23 cellular contexts compared by ENCODE assay signal in genomic region chr14:89342049-89342448, GRCh38.
DNase-seq lines count a peak whose midpoint lies in the region; ATAC-seq and TF ChIP-seq lines count a peak whose summit lies in the region.
"Had no signal": no experiment of that assay in that cellular context is flagged by ENCODE, and none has a peak within 500 bp of the region (broad histone marks: within the 10 kb centered on the region; RNA-seq: fewer than 3 reads in every experiment).

No MANE protein-coding gene starts in this region.

- no peaks in the 10 kb centered on the region for H3K9me3 Mint-ChIP-seq in activated CD4-positive, alpha-beta T cell treated with anti-CD3 and anti-CD28 coated beads for 36 hours (ENCODE audit: low read depth)
- H3K9me3 Mint-ChIP-seq in activated CD4-positive, alpha-beta T cell treated with anti-CD3 and anti-CD28 coated beads, Interleukin-2, amount 10 ng/mL, durations not matched to agents 7 days and 5 days, result peaks cover 2% of the 10 kb centered on the region
- H3K9me3 Mint-ChIP-seq in neural progenitor cell, result peaks cover 10% of the 10 kb centered on the region
- H3K9me3 Mint-ChIP-seq: CD4-positive, alpha-beta T cell; T-helper 1 cell treated with Interleukin-12 subunit alpha and Interleukin-12 subunit beta and Interleukin-4 antibody, amounts not matched to agents 30 μg/mL and 1 μg/mL, for 36 hours had no signal

- H3K9me3 ChIP-seq in OCI-LY3 (ENCODE audit: insufficient read depth, low read length) (no peaks in the 10 kb centered on the region), neural progenitor cell (ENCODE audit: low read depth) (no peaks in the 10 kb centered on the region)
- H3K9me3 ChIP-seq: HAP-1, prostate gland had no signal

- CTCF ChIA-PET in activated CD4-positive, alpha-beta T cell treated with anti-CD3 and anti-CD28 coated beads for 36 hours (lab: Charles Lee), result interaction anchor here (1.0 to 1.8 kb wide), 2 partner anchors 23 to 512 kb away, joined by 3 to 4 read pairs; no protein-coding TSS in a partner anchor
- CTCF ChIA-PET in activated CD4-positive, alpha-beta T cell treated with anti-CD3 and anti-CD28 coated beads, Interleukin-2, amount 10 ng/mL, durations not matched to agents 7 days and 5 days (lab: Charles Lee), result interaction anchor here (0.8 kb wide), 1 partner anchor 164 kb away, joined by 3 read pairs; no protein-coding TSS in a partner anchor

- no peaks in the 10 kb centered on the region for H3K27me3 ChIP-seq in OCI-LY3 (ENCODE audit: low read depth, low read length)
- H3K27me3 ChIP-seq in neural progenitor cell, result no peaks in the 10 kb centered on the region

- intact Hi-C loops in activated CD4-positive, alpha-beta T cell treated with anti-CD3 and anti-CD28 coated beads for 36 hours (cut with DNase I, micrococcal nuclease), result no loop called here

- peak overlapping the region; percentile 66 for H3K4me2 ChIP-seq in OCI-LY3 (ENCODE audit: low read length)
- H3K4me2 ChIP-seq in neural progenitor cell, result peak overlapping the region; percentile 52

- DNase-seq in activated CD4-positive, alpha-beta T cell treated with anti-CD3 and anti-CD28 coated beads for 36 hours, result no peak
- DNase-seq in activated CD4-positive, alpha-beta T cell treated with anti-CD3 and anti-CD28 coated beads, Interleukin-2, amount 10 ng/mL, durations not matched to agents 7 days and 5 days, result no peak
- DNase-seq in neural progenitor cell (ENCODE audit: low spot score), result no peak
- no peak for DNase-seq in NCI-H1092 treated with DMSO at 0.1 percent for 48 hours (lab: John Stamatoyannopoulos, UW)
- no peak for DNase-seq in left lobe of liver (ENCODE audit: low spot score)
- no peak for DNase-seq in hippocampal formation (lab: John Stamatoyannopoulos, UW)
- DNase-seq: 8988T; activated gamma-delta T cell; CD4-positive, alpha-beta T cell; cerebellar nuclear complex; DMS153; glutamatergic neuron; mammary epithelial cell; NCI-H1930; NCI-H526; RPMI8226; stimulated activated CD8-positive, alpha-beta memory T cell treated with anti-CD3 and anti-CD28 coated beads, Interleukin-4, amount 100 ng/mL, for 48 hours; trophoblast cell had no signal

- H3K27ac ChIP-seq in OCI-LY3 (ENCODE audit: low read length), result peak overlapping the region; percentile 32
- H3K27ac ChIP-seq in neural progenitor cell, result peak overlapping the region; percentile 27
- H3K27ac ChIP-seq: prostate gland had no signal

- H3K27ac Mint-ChIP-seq in activated CD4-positive, alpha-beta T cell treated with anti-CD3 and anti-CD28 coated beads for 36 hours, result peak overlapping the region; percentile 41
- no peak overlapping the region for H3K27ac Mint-ChIP-seq in activated CD4-positive, alpha-beta T cell treated with anti-CD3 and anti-CD28 coated beads, Interleukin-2, amount 10 ng/mL, durations not matched to agents 7 days and 5 days
- H3K27ac Mint-ChIP-seq in neural progenitor cell, result no peak overlapping the region
- H3K27ac Mint-ChIP-seq: CD4-positive, alpha-beta T cell; T-helper 1 cell treated with Interleukin-12 subunit alpha and Interleukin-12 subunit beta and Interleukin-4 antibody, amounts not matched to agents 30 μg/mL and 1 μg/mL, for 36 hours had no signal

- H3K36me3 ChIP-seq in OCI-LY3 (replicated peaks; ENCODE audit: low read depth, low read length) (peaks cover 4% of the 10 kb centered on the region), neural progenitor cell (no peaks in the 10 kb centered on the region)
- H3K36me3 ChIP-seq: HAP-1, prostate gland had no signal

- H2AFZ ChIP-seq in OCI-LY3 (ENCODE audit: low read depth, low read length) (no peak overlapping the region), neural progenitor cell (replicated peaks) (no peak overlapping the region)

- H3K36me3 Mint-ChIP-seq in activated CD4-positive, alpha-beta T cell treated with anti-CD3 and anti-CD28 coated beads for 36 hours (ENCODE audit: low read depth), result peaks cover 20% of the 10 kb centered on the region
- peaks cover 36% of the 10 kb centered on the region for H3K36me3 Mint-ChIP-seq in activated CD4-positive, alpha-beta T cell treated with anti-CD3 and anti-CD28 coated beads, Interleukin-2, amount 10 ng/mL, durations not matched to agents 7 days and 5 days (ENCODE audit: low read depth)
- peaks cover 22% of the 10 kb centered on the region for H3K36me3 Mint-ChIP-seq in neural progenitor cell

- H3K27me3 Mint-ChIP-seq in activated CD4-positive, alpha-beta T cell treated with anti-CD3 and anti-CD28 coated beads for 36 hours, result no peaks in the 10 kb centered on the region
- no peaks in the 10 kb centered on the region for H3K27me3 Mint-ChIP-seq in activated CD4-positive, alpha-beta T cell treated with anti-CD3 and anti-CD28 coated beads, Interleukin-2, amount 10 ng/mL, durations not matched to agents 7 days and 5 days
- H3K27me3 Mint-ChIP-seq in neural progenitor cell (ENCODE audit: insufficient read depth, low read depth), result peaks cover 8% of the 10 kb centered on the region
- H3K27me3 Mint-ChIP-seq: CD4-positive, alpha-beta T cell had no signal

- H3K9ac ChIP-seq in OCI-LY3 (ENCODE audit: low read length), result no peak overlapping the region
- no peak overlapping the region for H3K9ac ChIP-seq in neural progenitor cell

- H3K4me3 ChIP-seq in OCI-LY3 (ENCODE audit: low read length) (0 out of 2 replicates have a peak overlapping the region, but pooled peaks have one; percentile 1), neural progenitor cell (no peak overlapping the region)
- H3K4me3 ChIP-seq: HAP-1, prostate gland had no signal

- H3F3A ChIP-seq in neural progenitor cell (ENCODE audit: low read depth), result peaks cover 57% of the 10 kb centered on the region

- H4K20me1 ChIP-seq in OCI-LY3 (ENCODE audit: insufficient read depth, low read length) (peaks cover 9% of the 10 kb centered on the region; the same call in 1 of the 2 replicates), neural progenitor cell (ENCODE audit: low read depth) (peaks cover 6% of the 10 kb centered on the region)

- ATAC-seq in activated CD4-positive, alpha-beta T cell treated with anti-CD3 and anti-CD28 coated beads for 36 hours, result peak; percentile 75
- ATAC-seq in HG02884 (IDR thresholded peaks at IDR 0.05; ENCODE audit: unreplicated experiment) (peak; percentile 61), left lobe of liver (no peak)

- H3K4me1 ChIP-seq in OCI-LY3 (ENCODE audit: low read length) (peaks cover 31% of the 10 kb centered on the region), neural progenitor cell (peaks cover 67% of the 10 kb centered on the region)

- peaks cover 45% of the 10 kb centered on the region for H3K4me1 Mint-ChIP-seq in activated CD4-positive, alpha-beta T cell treated with anti-CD3 and anti-CD28 coated beads for 36 hours
- H3K4me1 Mint-ChIP-seq in activated CD4-positive, alpha-beta T cell treated with anti-CD3 and anti-CD28 coated beads, Interleukin-2, amount 10 ng/mL, durations not matched to agents 7 days and 5 days, result peaks cover 9% of the 10 kb centered on the region
- peaks cover 58% of the 10 kb centered on the region for H3K4me1 Mint-ChIP-seq in neural progenitor cell

- H3K79me2 ChIP-seq in OCI-LY3 (ENCODE audit: low read length) (no peaks in the 10 kb centered on the region), neural progenitor cell (ENCODE audit: low read depth) (peaks cover 59% of the 10 kb centered on the region)

- POLR2A ChIA-PET in activated CD4-positive, alpha-beta T cell treated with anti-CD3 and anti-CD28 coated beads for 36 hours (lab: Charles Lee), result interaction anchor here (0.9 kb wide), 1 partner anchor 37 kb away, joined by 4 read pairs; no protein-coding TSS in a partner anchor
- POLR2A ChIA-PET in activated CD4-positive, alpha-beta T cell treated with anti-CD3 and anti-CD28 coated beads, Interleukin-2, amount 10 ng/mL, durations not matched to agents 7 days and 5 days (lab: Charles Lee), result no interaction called here

- TF ChIP-seq CTCF in OCI-LY3 (IDR thresholded peaks at IDR 0.05; ENCODE audit: low read depth, low read length), result no peak
- no peak for TF ChIP-seq CTCF in neural progenitor cell (IDR thresholded peaks at IDR 0.05)

- no peak overlapping the region for H3K4me3 Mint-ChIP-seq in activated CD4-positive, alpha-beta T cell treated with anti-CD3 and anti-CD28 coated beads for 36 hours
- H3K4me3 Mint-ChIP-seq in activated CD4-positive, alpha-beta T cell treated with anti-CD3 and anti-CD28 coated beads, Interleukin-2, amount 10 ng/mL, durations not matched to agents 7 days and 5 days, result no peak overlapping the region
- no peak overlapping the region for H3K4me3 Mint-ChIP-seq in neural progenitor cell
- H3K4me3 Mint-ChIP-seq: CD4-positive, alpha-beta T cell; T-helper 1 cell treated with Interleukin-12 subunit alpha and Interleukin-12 subunit beta and Interleukin-4 antibody, amounts not matched to agents 30 μg/mL and 1 μg/mL, for 36 hours had no signal
